In the genomic region with DNA sequence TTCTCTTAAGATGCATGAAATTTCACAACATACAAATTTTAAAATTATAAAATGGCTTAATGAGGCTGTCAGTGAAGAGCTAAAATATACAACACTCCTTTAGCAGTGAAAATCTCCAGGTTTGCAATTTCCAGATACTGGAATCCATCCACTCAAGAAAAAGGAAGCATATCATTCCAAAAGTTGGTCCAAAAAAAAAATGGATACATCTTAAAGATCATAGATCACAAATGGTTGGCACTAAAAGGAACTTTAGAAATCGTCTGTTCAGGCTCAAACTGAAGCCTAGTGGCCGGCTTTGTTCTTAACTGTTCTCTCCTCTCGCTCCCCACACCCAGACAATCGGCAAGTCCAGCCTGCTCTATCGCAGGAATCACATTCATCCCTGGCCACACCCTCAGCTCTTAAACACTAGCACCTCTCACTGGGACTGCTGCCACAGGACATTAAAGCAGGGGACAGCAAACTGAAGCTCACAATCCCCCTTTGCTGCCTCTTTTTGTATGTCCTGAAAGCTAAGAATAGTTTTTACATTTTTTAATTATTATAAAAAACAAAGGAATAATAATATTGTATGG, we compare ENCODE assay signal across 1 cellular context.
A peak's percentile ranks its signal among the peaks of the same experiment; 100 is the strongest.
TF ChIP-seq lines count a peak whose summit lies in the region.

No MANE protein-coding gene starts in this region.

TF ChIP-seq in K562, 482 proteins besides CTCF, POLR2A, EP300 and RAD21 (continued from another document and continues in another):
- TF ChIP-seq MTA2 (IDR thresholded peaks at IDR 0.05; ENCODE audit: low read depth) (peak; percentile 62), NCOR1 (IDR thresholded peaks at IDR 0.05) (peak; percentile 76), ZNF764 (CRISPR knock-in tag; IDR thresholded peaks at IDR 0.05; ENCODE audit: low read depth) (no peak), ATF7 (IDR thresholded peaks at IDR 0.05) (peak; percentile 17; the same call in 1 of the 2 replicates), EWSR1 (IDR thresholded peaks at IDR 0.05; ENCODE audit: borderline replicate concordance, low read depth, partially characterized antibody) (no peak), ZNF785 (CRISPR knock-in tag; IDR thresholded peaks at IDR 0.05) (no peak), RBM17 (IDR thresholded peaks at IDR 0.05; ENCODE audit: borderline replicate concordance, low read depth, low read length) (no peak), JUND (IDR thresholded peaks at IDR 0.05; ENCODE audit: borderline replicate concordance, low read depth, low read length) (0 out of 2 replicates have a peak, but pooled peaks have one; percentile 34), JUND (tag; IDR thresholded peaks at IDR 0.05; ENCODE audit: borderline replicate concordance, low read depth, low read length) (no peak), CBFA2T3 (IDR thresholded peaks at IDR 0.05) (peak; percentile 89), CHD2 (IDR thresholded peaks at IDR 0.05; ENCODE audit: low read depth, low read length) (peak; percentile 37; the same call in 1 of the 2 replicates), RCOR1 (IDR thresholded peaks at IDR 0.05; ENCODE audit: borderline replicate concordance in 1 of 2, low read depth in 2 of 2, low read length in 2 of 2) (peak; percentile 13 to 80; a peak in 3 of 4 replicates), CBX5 (IDR thresholded peaks at IDR 0.05; ENCODE audit: borderline replicate concordance, low read depth) (peak; percentile 26; the same call in 1 of the 2 replicates), MYNN (IDR thresholded peaks at IDR 0.05) (0 out of 2 replicates have a peak, but pooled peaks have one; percentile 46), MYNN (CRISPR knock-in tag; IDR thresholded peaks at IDR 0.05) (no peak), SMARCC2 (IDR thresholded peaks at IDR 0.05; ENCODE audit: low read depth) (0 out of 2 replicates have a peak, but pooled peaks have one; percentile 20), CC2D1A (IDR thresholded peaks at IDR 0.05) (peak; percentile 89), MBD2 (IDR thresholded peaks at IDR 0.05; ENCODE audit: borderline replicate concordance, low read depth) (0 out of 2 replicates have a peak, but pooled peaks have one; percentile 24), SNIP1 (IDR thresholded peaks at IDR 0.05; ENCODE audit: low read depth) (no peak), DIDO1 (tag; IDR thresholded peaks at IDR 0.05; ENCODE audit: low read depth) (0 out of 2 replicates have a peak, but pooled peaks have one; percentile 11), TBL1XR1 (IDR thresholded peaks at IDR 0.05; ENCODE audit: low read length in 2 of 2) (peak; percentile 38 to 64; a peak in 1 of 4 replicates), ZNF766 (CRISPR knock-in tag; conservative IDR thresholded peaks at IDR 0.05) (0 out of 2 replicates have a peak, but pooled peaks have one; percentile 8), POLR2AphosphoS5 (IDR thresholded peaks at IDR 0.05; ENCODE audit: control insufficient read depth, insufficient read depth, low read depth, low read length) (peak; percentile 70; the same call in 1 of the 2 replicates), TAL1 (IDR thresholded peaks at IDR 0.05) (peak; percentile 79), CBX8 (IDR thresholded peaks at IDR 0.05; ENCODE audit: borderline replicate concordance, extremely low read depth, low read depth, low read length, poor library complexity, severe bottlenecking) (no peak), ARID1B (IDR thresholded peaks at IDR 0.05) (peak; percentile 85), NELFE (IDR thresholded peaks at IDR 0.05; ENCODE audit: insufficient read depth, insufficient read length) (no peak), TCF3 (CRISPR knock-in tag; IDR thresholded peaks at IDR 0.05) (peak; percentile 83), CBFA2T2 (conservative IDR thresholded peaks at IDR 0.05) (peak; percentile 78), CREM (IDR thresholded peaks at IDR 0.05; ENCODE audit: low read depth) (peak; percentile 35; the same call in 1 of the 2 replicates), MAZ (CRISPR knock-in tag; conservative IDR thresholded peaks at IDR 0.05 in 1 of 2, IDR thresholded peaks at IDR 0.05 in 1 of 2) (peak in 1 of 2 experiments; percentile 53; a peak in 2 of 4 replicates), HCFC1 (IDR thresholded peaks at IDR 0.05; ENCODE audit: low read depth, low read length) (peak; percentile 33; the same call in 1 of the 2 replicates), TBP (optimal IDR thresholded peaks at IDR 0.05; ENCODE audit: low read depth, low read length) (peak; percentile 43), NEUROD1 (IDR thresholded peaks at IDR 0.05; ENCODE audit: borderline replicate concordance, low read depth, low read length, partially characterized antibody) (peak; percentile 59), TCF7L2 (IDR thresholded peaks at IDR 0.05; ENCODE audit: low read depth, low read length) (0 out of 2 replicates have a peak, but pooled peaks have one; percentile 24), TRIM28 (IDR thresholded peaks at IDR 0.05) (no peak), SMC3 (conservative IDR thresholded peaks at IDR 0.05; ENCODE audit: insufficient read depth, low read depth, low read length) (0 out of 2 replicates have a peak, but pooled peaks have one; percentile 36), MEIS2 (IDR thresholded peaks at IDR 0.05; ENCODE audit: partially characterized antibody) (peak; percentile 8), CBX3 (IDR thresholded peaks at IDR 0.05; ENCODE audit: borderline replicate concordance in 1 of 2, low read length in 2 of 2) (peak in 1 of 2 experiments; percentile 84; a peak in 2 of 3 replicates), SRF (CRISPR knock-in tag; IDR thresholded peaks at IDR 0.05) (0 out of 4 replicates have a peak, but pooled peaks of 1 of the 2 experiments have one; percentile 12), BRD9 (IDR thresholded peaks at IDR 0.05; ENCODE audit: low read depth, partially characterized antibody) (peak; percentile 31)
- TF ChIP-seq, protein P1, sequence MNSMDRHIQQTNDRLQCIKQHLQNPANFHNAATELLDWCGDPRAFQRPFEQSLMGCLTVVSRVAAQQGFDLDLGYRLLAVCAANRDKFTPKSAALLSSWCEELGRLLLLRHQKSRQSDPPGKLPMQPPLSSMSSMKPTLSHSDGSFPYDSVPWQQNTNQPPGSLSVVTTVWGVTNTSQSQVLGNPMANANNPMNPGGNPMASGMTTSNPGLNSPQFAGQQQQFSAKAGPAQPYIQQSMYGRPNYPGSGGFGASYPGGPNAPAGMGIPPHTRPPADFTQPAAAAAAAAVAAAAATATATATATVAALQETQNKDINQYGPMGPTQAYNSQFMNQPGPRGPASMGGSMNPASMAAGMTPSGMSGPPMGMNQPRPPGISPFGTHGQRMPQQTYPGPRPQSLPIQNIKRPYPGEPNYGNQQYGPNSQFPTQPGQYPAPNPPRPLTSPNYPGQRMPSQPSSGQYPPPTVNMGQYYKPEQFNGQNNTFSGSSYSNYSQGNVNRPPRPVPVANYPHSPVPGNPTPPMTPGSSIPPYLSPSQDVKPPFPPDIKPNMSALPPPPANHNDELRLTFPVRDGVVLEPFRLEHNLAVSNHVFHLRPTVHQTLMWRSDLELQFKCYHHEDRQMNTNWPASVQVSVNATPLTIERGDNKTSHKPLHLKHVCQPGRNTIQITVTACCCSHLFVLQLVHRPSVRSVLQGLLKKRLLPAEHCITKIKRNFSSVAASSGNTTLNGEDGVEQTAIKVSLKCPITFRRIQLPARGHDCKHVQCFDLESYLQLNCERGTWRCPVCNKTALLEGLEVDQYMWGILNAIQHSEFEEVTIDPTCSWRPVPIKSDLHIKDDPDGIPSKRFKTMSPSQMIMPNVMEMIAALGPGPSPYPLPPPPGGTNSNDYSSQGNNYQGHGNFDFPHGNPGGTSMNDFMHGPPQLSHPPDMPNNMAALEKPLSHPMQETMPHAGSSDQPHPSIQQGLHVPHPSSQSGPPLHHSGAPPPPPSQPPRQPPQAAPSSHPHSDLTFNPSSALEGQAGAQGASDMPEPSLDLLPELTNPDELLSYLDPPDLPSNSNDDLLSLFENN (IDR thresholded peaks at IDR 0.05; ENCODE audit: low read depth in 2 of 2, low read length in 2 of 2) = peak in 1 of 2 experiments; percentile 67; a peak in 1 of 4 replicates
- TF ChIP-seq, protein P2, sequence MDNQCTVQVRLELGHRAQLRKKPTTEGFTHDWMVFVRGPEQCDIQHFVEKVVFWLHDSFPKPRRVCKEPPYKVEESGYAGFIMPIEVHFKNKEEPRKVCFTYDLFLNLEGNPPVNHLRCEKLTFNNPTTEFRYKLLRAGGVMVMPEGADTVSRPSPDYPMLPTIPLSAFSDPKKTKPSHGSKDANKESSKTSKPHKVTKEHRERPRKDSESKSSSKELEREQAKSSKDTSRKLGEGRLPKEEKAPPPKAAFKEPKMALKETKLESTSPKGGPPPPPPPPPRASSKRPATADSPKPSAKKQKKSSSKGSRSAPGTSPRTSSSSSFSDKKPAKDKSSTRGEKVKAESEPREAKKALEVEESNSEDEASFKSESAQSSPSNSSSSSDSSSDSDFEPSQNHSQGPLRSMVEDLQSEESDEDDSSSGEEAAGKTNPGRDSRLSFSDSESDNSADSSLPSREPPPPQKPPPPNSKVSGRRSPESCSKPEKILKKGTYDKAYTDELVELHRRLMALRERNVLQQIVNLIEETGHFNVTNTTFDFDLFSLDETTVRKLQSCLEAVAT (IDR thresholded peaks at IDR 0.05) = peak in 1 of 2 experiments; percentile 64; a peak in 2 of 4 replicates
- TF ChIP-seq, protein P3, sequence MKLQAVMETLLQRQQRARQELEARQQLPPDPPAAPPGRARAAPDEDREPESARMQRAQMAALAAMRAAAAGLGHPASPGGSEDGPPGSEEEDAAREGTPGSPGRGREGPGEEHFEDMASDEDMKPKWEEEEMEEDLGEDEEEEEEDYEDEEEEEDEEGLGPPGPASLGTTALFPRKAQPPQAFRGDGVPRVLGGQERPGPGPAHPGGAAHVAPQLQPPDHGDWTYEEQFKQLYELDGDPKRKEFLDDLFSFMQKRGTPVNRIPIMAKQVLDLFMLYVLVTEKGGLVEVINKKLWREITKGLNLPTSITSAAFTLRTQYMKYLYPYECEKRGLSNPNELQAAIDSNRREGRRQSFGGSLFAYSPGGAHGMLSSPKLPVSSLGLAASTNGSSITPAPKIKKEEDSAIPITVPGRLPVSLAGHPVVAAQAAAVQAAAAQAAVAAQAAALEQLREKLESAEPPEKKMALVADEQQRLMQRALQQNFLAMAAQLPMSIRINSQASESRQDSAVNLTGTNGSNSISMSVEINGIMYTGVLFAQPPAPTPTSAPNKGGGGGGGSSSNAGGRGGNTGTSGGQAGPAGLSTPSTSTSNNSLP (IDR thresholded peaks at IDR 0.05; ENCODE audit: borderline replicate concordance, low read depth, low read length) = 0 out of 2 replicates have a peak, but pooled peaks have one; percentile 20
- TF ChIP-seq, protein P4, sequence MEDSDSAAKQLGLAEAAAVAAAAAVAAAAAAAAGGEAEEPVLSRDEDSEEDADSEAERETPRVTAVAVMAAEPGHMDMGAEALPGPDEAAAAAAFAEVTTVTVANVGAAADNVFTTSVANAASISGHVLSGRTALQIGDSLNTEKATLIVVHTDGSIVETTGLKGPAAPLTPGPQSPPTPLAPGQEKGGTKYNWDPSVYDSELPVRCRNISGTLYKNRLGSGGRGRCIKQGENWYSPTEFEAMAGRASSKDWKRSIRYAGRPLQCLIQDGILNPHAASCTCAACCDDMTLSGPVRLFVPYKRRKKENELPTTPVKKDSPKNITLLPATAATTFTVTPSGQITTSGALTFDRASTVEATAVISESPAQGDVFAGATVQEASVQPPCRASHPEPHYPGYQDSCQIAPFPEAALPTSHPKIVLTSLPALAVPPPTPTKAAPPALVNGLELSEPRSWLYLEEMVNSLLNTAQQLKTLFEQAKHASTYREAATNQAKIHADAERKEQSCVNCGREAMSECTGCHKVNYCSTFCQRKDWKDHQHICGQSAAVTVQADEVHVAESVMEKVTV (CRISPR knock-in tag; IDR thresholded peaks at IDR 0.05) = peak; percentile 29; the same call in 1 of the 2 replicates
- TF ChIP-seq, protein P5, sequence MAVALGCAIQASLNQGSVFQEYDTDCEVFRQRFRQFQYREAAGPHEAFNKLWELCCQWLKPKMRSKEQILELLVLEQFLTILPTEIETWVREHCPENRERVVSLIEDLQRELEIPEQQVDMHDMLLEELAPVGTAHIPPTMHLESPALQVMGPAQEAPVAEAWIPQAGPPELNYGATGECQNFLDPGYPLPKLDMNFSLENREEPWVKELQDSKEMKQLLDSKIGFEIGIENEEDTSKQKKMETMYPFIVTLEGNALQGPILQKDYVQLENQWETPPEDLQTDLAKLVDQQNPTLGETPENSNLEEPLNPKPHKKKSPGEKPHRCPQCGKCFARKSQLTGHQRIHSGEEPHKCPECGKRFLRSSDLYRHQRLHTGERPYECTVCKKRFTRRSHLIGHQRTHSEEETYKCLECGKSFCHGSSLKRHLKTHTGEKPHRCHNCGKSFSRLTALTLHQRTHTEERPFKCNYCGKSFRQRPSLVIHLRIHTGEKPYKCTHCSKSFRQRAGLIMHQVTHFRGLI (CRISPR knock-in tag; IDR thresholded peaks at IDR 0.05) = no peak
- TF ChIP-seq, protein P6, sequence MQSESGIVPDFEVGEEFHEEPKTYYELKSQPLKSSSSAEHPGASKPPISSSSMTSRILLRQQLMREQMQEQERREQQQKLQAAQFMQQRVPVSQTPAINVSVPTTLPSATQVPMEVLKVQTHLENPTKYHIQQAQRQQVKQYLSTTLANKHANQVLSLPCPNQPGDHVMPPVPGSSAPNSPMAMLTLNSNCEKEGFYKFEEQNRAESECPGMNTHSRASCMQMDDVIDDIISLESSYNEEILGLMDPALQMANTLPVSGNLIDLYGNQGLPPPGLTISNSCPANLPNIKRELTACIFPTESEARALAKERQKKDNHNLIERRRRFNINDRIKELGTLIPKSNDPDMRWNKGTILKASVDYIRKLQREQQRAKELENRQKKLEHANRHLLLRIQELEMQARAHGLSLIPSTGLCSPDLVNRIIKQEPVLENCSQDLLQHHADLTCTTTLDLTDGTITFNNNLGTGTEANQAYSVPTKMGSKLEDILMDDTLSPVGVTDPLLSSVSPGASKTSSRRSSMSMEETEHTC (IDR thresholded peaks at IDR 0.05) = no peak
- TF ChIP-seq, protein P7, sequence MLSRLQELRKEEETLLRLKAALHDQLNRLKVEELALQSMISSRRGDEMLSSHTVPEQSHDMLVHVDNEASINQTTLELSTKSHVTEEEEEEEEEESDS (CRISPR knock-in tag; IDR thresholded peaks at IDR 0.05) = no peak
